ENCODE assay signal across 9 cellular contexts in the genomic region with DNA sequence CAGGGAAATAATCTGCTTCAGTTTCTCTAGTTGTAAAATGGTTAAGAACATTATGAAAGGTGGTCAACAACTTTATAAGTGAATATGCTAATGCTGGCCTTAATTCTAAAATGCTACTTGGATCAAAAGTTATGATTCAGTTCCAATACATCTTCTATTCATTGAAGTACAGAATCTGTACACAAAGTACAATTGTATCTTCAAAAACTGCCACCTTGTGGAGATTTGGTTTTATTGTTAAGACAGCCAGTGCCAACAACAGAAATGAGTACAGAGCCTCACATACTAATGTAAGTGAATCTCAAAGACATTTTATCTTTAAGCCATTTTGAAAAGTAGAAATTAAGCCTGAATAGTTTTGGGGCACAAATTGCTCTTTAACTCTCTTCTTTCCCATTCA.
A peak's percentile ranks its signal among the peaks of the same experiment; 100 is the strongest.
DNase-seq lines count a peak whose midpoint lies in the region; ATAC-seq and TF ChIP-seq lines count a peak whose summit lies in the region.
"Had no signal": no experiment of that assay in that cellular context is flagged by ENCODE, and none has a peak within 500 bp of the region (broad histone marks: within the 10 kb centered on the region; RNA-seq: fewer than 3 reads in every experiment).

No MANE protein-coding gene starts in this region.

- H3K27ac ChIP-seq in upper lobe of left lung, result peak overlapping the region in 3 of 4 donors; percentile 37 to 84 (median 69)

- ATAC-seq in HG03095 (IDR thresholded peaks at IDR 0.05; ENCODE audit: unreplicated experiment) (peak; percentile 55), upper lobe of left lung (ENCODE audit: low FRiP score in 2 of 2) (peak; percentile 51 to 55), GM21786 (IDR thresholded peaks at IDR 0.05; ENCODE audit: unreplicated experiment) (no peak), GM18505 (IDR thresholded peaks at IDR 0.05; ENCODE audit: unreplicated experiment) (no peak)

- peaks cover 0 to 8% (median 2%) of the 10 kb centered on the region in 4 donors for H3K4me1 ChIP-seq in upper lobe of left lung

- TF ChIP-seq POLR2A in upper lobe of left lung (IDR thresholded peaks at IDR 0.05) (no peak), GM18505 (IDR thresholded peaks at IDR 0.05; ENCODE audit: borderline replicate concordance, extremely low read depth, insufficient read depth, insufficient read length) (no peak)

- H3K9me3 ChIP-seq in upper lobe of left lung, result no peaks in the 10 kb centered on the region

- DNase-seq in EH (ENCODE audit: low read depth), result peak; percentile 26
- DNase-seq in RKO (ENCODE audit: low spot score), result peak; percentile 63
- peak; percentile 39 for DNase-seq in glomerular endothelial cell (ENCODE audit: extremely low read depth, low read depth, low spot score)
- DNase-seq in upper lobe of left lung, result no peak
- DNase-seq in cortex of kidney (lab: John Stamatoyannopoulos, UW), result no peak

- TF ChIP-seq EP300 in upper lobe of left lung (IDR thresholded peaks at IDR 0.05), result no peak

- peak overlapping the region in 1 of 4 donors; percentile 26 for H3K4me3 ChIP-seq in upper lobe of left lung
- H3K4me3 ChIP-seq: lung had no signal

- peak in 3 of 6 experiments; percentile 36 to 45 (median 41) for TF ChIP-seq CTCF in upper lobe of left lung (IDR thresholded peaks at IDR 0.05)

- no peaks in the 10 kb centered on the region for H3K27me3 ChIP-seq in upper lobe of left lung

- no peaks in the 10 kb centered on the region for H3K36me3 ChIP-seq in upper lobe of left lung

Comparison
In these comparisons a context has a peak if more than half of its experiments do, and no peak if none do; other contexts are left out.
1. DNase-seq: peak in EH (single experiment), RKO (single experiment) and glomerular endothelial cell (single experiment); none in upper lobe of left lung (0 of 2) and cortex of kidney (single experiment).
2. ATAC-seq: peak in HG03095 (single experiment) and upper lobe of left lung (2 of 2); none in GM21786 (single experiment) and GM18505 (single experiment).